ENCODE assay signal across 9 cellular contexts in the genomic region with DNA sequence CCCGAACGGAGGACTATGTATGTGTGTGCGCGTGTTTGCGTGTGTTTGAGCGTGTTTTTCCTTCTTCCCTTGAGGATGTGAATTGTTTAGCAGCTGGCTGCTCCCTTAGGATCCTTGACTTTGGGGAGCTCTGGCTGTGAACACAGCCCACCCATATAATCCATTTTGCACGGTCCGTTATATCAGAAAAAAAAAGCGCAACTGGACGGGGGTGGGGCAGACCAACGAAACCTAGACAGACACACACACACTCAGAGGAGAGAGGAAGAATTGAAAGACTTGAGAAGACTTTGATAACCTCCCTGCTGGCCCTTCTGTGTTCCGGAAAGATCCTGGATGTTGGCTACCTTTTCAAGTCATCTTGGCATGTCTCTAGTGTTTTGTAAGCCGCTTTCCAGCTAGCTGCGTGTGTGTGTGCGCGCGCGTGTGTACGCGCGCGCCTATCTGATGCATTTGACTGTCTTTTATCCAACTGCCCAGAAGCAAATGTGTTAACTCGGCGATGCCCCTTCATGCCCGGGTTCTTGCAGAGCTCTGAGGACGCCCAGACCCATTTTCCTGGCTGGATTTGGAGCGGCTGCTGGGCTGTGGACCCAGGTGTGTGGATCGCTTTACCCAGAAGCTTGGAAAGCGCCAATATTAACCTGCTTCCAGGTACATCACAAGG. TPM values are rescaled to one million over a fixed set of nuclear protein-coding genes. Genes with fewer than 3 reads are reported as not detected.
DNase-seq lines count a peak whose midpoint lies in the region; ATAC-seq, FAIRE-seq and TF ChIP-seq lines count a peak whose summit lies in the region.
"Had no signal": no experiment of that assay in that cellular context is flagged by ENCODE, and none has a peak within 500 bp of the region (broad histone marks: within the 10 kb centered on the region; RNA-seq: fewer than 3 reads in every experiment).

No MANE protein-coding gene starts in this region.

- H3K4me3 ChIP-seq in bronchial epithelial cell (ENCODE audit: low read depth, low read length) = peak overlapping the region; percentile 27
- H3K4me3 ChIP-seq in lower lobe of right lung = peak overlapping the region; percentile 55
- peak overlapping the region; percentile 52 for H3K4me3 ChIP-seq in upper lobe of right lung

- ATAC-seq in lower lobe of right lung (no peak), upper lobe of right lung (no peak), GM18907 (IDR thresholded peaks at IDR 0.05; ENCODE audit: unreplicated experiment) (no peak)

- no peak for TF ChIP-seq CTCF in bronchial epithelial cell (IDR thresholded peaks at IDR 0.05; ENCODE audit: insufficient read depth, low read length, severe bottlenecking)
- TF ChIP-seq CTCF in lower lobe of right lung (IDR thresholded peaks at IDR 0.05) = no peak
- TF ChIP-seq CTCF in upper lobe of right lung (IDR thresholded peaks at IDR 0.05) = no peak

- FAIRE-seq in bronchial epithelial cell (lab: Jason Lieb, UNC) = no peak
- FAIRE-seq: islet of Langerhans had no signal

- peaks cover 47% of the 10 kb centered on the region for H3K27me3 ChIP-seq in bronchial epithelial cell (ENCODE audit: control insufficient read depth, insufficient read depth, low read length)
- peaks cover 70% of the 10 kb centered on the region for H3K27me3 ChIP-seq in lower lobe of right lung (ENCODE audit: low read depth)
- H3K27me3 ChIP-seq in upper lobe of right lung = peaks cover 56% of the 10 kb centered on the region

- intact Hi-C loops in lower lobe of right lung (cut with DNase I) (no loop called here), upper lobe of right lung (cut with DNase I) (no loop called here)

- H3K9me3 ChIP-seq in lower lobe of right lung = no peaks in the 10 kb centered on the region
- no peaks in the 10 kb centered on the region for H3K9me3 ChIP-seq in upper lobe of right lung

- H3K4me1 ChIP-seq in lower lobe of right lung (peaks cover 18% of the 10 kb centered on the region), upper lobe of right lung (peaks cover 4% of the 10 kb centered on the region)

- DNase-seq in ELR (ENCODE audit: low read depth) = peak; percentile 4
- peak; percentile 25 for DNase-seq in NCI-H2029 (lab: John Stamatoyannopoulos, UW)
- DNase-seq in bronchial epithelial cell (ENCODE audit: low read depth) = no peak
- no peak for DNase-seq in lower lobe of right lung
- DNase-seq in upper lobe of right lung = no peak
- no peak for DNase-seq in AML-193 (lab: John Stamatoyannopoulos, UW)
- no peak for DNase-seq in germinal center (ENCODE audit: low spot score)

- no peaks in the 10 kb centered on the region for H3K36me3 ChIP-seq in bronchial epithelial cell (ENCODE audit: control insufficient read depth, insufficient read depth, low read length)
- no peaks in the 10 kb centered on the region for H3K36me3 ChIP-seq in lower lobe of right lung
- no peaks in the 10 kb centered on the region for H3K36me3 ChIP-seq in upper lobe of right lung

- H3K27ac ChIP-seq in lower lobe of right lung = no peak overlapping the region
- H3K27ac ChIP-seq in upper lobe of right lung = no peak overlapping the region

RNA-seq across cellular contexts. Expression of gene LRFN5, which starts 0.6 kb away (rescaled TPM):
- total RNA-seq in bronchial epithelial cell = under 0.01 and 0.13 TPM in 2 replicates
- total RNA-seq in lower lobe of right lung = 1.3 TPM
- 1.0 TPM for total RNA-seq in upper lobe of right lung

Comparison
In these comparisons a context has a peak if more than half of its experiments do, and no peak if none do; other contexts are left out.
1. DNase-seq: peak in ELR (single experiment) and NCI-H2029 (single experiment); none in bronchial epithelial cell (single experiment), lower lobe of right lung (single experiment), upper lobe of right lung (single experiment), AML-193 (0 of 2) and germinal center (single experiment).
2. Peak in every context shown above with its lines, with median percentiles within 50 percentile points of each other: H3K4me3 ChIP-seq.